10 cellular contexts compared by ENCODE assay signal in the genomic region with DNA sequence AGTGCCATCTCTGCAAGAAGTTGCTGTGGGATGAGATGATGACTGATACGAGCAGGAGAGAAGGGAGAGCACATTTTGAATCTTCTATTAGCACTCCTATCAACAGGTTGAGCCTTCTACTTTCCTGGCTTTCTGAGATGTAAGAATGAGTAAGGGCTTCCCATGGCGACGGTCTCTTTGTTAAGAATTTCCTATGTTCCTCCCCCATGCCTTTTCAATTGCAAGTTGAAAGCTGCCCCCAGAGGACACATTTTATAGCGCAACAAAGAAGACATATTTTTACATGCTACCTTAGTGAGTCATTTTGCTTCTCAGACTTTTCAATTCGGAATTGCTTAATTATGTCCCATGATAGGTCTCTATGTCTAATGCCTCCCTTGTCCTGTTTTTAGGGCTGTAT.
DNase-seq lines count a peak whose midpoint lies in the region; ATAC-seq and TF ChIP-seq lines count a peak whose summit lies in the region.
"Had no signal": no experiment of that assay in that cellular context is flagged by ENCODE, and none has a peak within 500 bp of the region (broad histone marks: within the 10 kb centered on the region; RNA-seq: fewer than 3 reads in every experiment).

No MANE protein-coding gene starts in this region.

- peaks cover 35% of the 10 kb centered on the region for H3K4me1 Mint-ChIP-seq in neural progenitor cell

- H3K27ac ChIP-seq in neural progenitor cell: no peak overlapping the region

- no peak overlapping the region for H2AFZ ChIP-seq in neural progenitor cell (replicated peaks)

- TF ChIP-seq CTCF in GM12865 (IDR thresholded peaks at IDR 0.05; ENCODE audit: insufficient read depth, low read depth, low read length, missing control alignments) (peak; percentile 1), cardiac fibroblast (IDR thresholded peaks at IDR 0.05; ENCODE audit: low read depth, low read length) (peak; percentile 56), neural progenitor cell (IDR thresholded peaks at IDR 0.05) (peak; percentile 51)

- no peaks in the 10 kb centered on the region for H3K9me3 ChIP-seq in neural progenitor cell (ENCODE audit: low read depth)

- H3K27me3 ChIP-seq in neural progenitor cell: no peaks in the 10 kb centered on the region

- no peak overlapping the region for H3K4me2 ChIP-seq in neural progenitor cell

- DNase-seq in GM12865 (ENCODE audit: low read depth) (no peak), NCI-H2171 treated with DMSO at 0.1 percent for 48 hours (lab: John Stamatoyannopoulos, UW) (peak; percentile 14), cardiac fibroblast (ENCODE audit: low read depth in 2 of 2) (peak; percentile 88 to 96), neural progenitor cell (ENCODE audit: low spot score) (peak; percentile 61), NCI-H1105 (lab: John Stamatoyannopoulos, UW) (no peak), NCI-H187 treated with DMSO at 0.1 percent for 48 hours (lab: John Stamatoyannopoulos, UW) (no peak)
- DNase-seq: activated naive CD4-positive, alpha-beta T cell treated with Interleukin-2 at 50 U/mL for 16 hours; NCI-H510A had no signal

- H3K9me3 Mint-ChIP-seq in neural progenitor cell: no peaks in the 10 kb centered on the region

- no peak overlapping the region for H3K9ac ChIP-seq in neural progenitor cell

- no peaks in the 10 kb centered on the region for H3K36me3 Mint-ChIP-seq in neural progenitor cell

- H3F3A ChIP-seq in neural progenitor cell (ENCODE audit: low read depth): no peaks in the 10 kb centered on the region

- ATAC-seq in GM19452 (IDR thresholded peaks at IDR 0.05; ENCODE audit: unreplicated experiment): no peak
- ATAC-seq in GM21717 (IDR thresholded peaks at IDR 0.05; ENCODE audit: unreplicated experiment): no peak

- H3K4me3 ChIP-seq in GM12865 (ENCODE audit: low read depth, low read length) (no peak overlapping the region), cardiac fibroblast (replicated peaks in 1 of 2; ENCODE audit: low read depth in 2 of 2, low read length in 2 of 2) (no peak overlapping the region), neural progenitor cell (no peak overlapping the region)

- no peaks in the 10 kb centered on the region for H4K20me1 ChIP-seq in neural progenitor cell (ENCODE audit: low read depth)

- H3K27ac Mint-ChIP-seq in neural progenitor cell: peak overlapping the region; percentile 99

- no peaks in the 10 kb centered on the region for H3K79me2 ChIP-seq in neural progenitor cell (ENCODE audit: low read depth)

- H3K36me3 ChIP-seq in neural progenitor cell: no peaks in the 10 kb centered on the region

- peaks cover 13% of the 10 kb centered on the region for H3K4me1 ChIP-seq in neural progenitor cell

- H3K4me3 Mint-ChIP-seq in neural progenitor cell: no peak overlapping the region

- peaks cover 14% of the 10 kb centered on the region for H3K27me3 Mint-ChIP-seq in neural progenitor cell (ENCODE audit: insufficient read depth, low read depth)

Comparison
In these comparisons a context has a peak if more than half of its experiments do, and no peak if none do; other contexts are left out.
1. DNase-seq: peak in NCI-H2171 treated with DMSO at 0.1 percent for 48 hours (single experiment), cardiac fibroblast (2 of 2) and neural progenitor cell (single experiment); none in GM12865 (single experiment), NCI-H1105 (single experiment) and NCI-H187 treated with DMSO at 0.1 percent for 48 hours (single experiment).
2. CTCF ChIP-seq: peak in every context shown above with its lines; median percentile 56 in cardiac fibroblast; 51 in neural progenitor cell; 1 in GM12865.